Comparison of ENCODE assay signal across 1 cellular context in genomic region chr6:1542764-1543163, GRCh38.
TF ChIP-seq lines count a peak whose summit lies in the region.

No MANE protein-coding gene starts in this region.

TF ChIP-seq in WTC11, 78 proteins besides CTCF, POLR2A, EP300 and RAD21 (continued from another document):
- TF ChIP-seq E2F1 (CRISPR knock-in tag; IDR thresholded peaks at IDR 0.05) = no peak
- TF ChIP-seq, protein P1, sequence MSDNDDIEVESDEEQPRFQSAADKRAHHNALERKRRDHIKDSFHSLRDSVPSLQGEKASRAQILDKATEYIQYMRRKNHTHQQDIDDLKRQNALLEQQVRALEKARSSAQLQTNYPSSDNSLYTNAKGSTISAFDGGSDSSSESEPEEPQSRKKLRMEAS (CRISPR knock-in tag; IDR thresholded peaks at IDR 0.05) = no peak
